Comparison of ENCODE assay signal across 1 cellular context in the genomic region with DNA sequence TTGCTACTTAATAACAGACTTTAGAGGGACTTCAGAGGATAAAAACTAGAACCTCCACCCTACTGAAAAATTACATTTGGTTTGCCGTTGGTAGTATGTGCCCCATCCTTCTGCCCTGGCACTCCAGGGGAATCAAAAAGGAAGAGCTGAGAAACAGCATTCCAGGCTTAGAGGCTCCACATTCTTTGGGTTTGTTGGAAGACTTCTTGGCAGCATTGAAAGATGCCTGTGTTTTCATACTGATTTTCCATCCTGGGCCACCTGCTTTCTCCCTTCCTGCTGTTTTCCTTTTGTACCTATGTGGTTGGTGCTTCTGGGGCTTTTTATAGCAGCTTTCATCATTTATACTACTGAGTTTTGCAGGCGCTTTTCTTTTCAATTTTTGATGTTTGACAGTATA.
TF ChIP-seq lines count a peak whose summit lies in the region.

No MANE protein-coding gene starts in this region.

TF ChIP-seq in H1, 55 proteins besides CTCF, POLR2A, EP300 and RAD21 (continued from another document):
- TF ChIP-seq BCL11A (IDR thresholded peaks at IDR 0.05; ENCODE audit: low read depth in 2 of 2, low read length in 2 of 2) (no peak), RNF2 (IDR thresholded peaks at IDR 0.05; ENCODE audit: borderline replicate concordance, low read depth, low read length, missing control alignments, poor library complexity, severe bottlenecking) (no peak), HDAC6 (IDR thresholded peaks at IDR 0.05; ENCODE audit: low read depth, low read length) (no peak), TEAD4 (IDR thresholded peaks at IDR 0.05; ENCODE audit: low read depth, low read length) (peak; percentile 97), SP4 (IDR thresholded peaks at IDR 0.05; ENCODE audit: low read length) (0 out of 2 replicates have a peak, but pooled peaks have one; percentile 36)
TF ChIP-seq in H1: peak in this region for 7.
